Comparison of ENCODE assay signal across 18 cellular contexts in the genomic region with DNA sequence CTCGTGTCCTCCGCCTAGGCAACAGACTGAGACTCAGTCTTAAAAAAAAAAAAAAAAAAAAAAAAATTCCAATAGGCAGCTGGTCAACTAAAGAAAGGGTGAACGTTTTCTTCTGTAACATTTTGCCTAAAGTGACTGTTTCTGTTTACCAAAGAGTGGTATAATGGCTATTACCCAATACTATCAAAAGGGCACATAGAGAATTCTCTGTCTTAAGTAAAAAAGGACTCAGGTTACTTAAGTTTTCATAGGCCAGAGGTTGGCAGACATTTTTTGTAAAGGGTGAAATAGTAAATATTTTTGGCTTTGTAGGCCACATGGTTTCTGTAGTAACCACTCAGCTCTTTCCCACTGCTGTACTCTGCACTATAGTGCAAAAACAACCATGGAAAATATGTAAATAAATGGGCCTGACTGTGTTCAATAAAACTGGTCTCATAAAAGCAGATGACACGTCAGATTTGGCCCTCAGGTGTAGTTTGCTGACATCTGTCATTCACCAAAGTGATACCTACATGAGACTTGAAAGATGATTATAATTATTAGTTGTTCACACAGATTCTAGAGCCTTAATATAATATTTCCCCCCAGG.
"Had no signal": no experiment of that assay in that cellular context is flagged by ENCODE, and none has a peak within 500 bp of the region (broad histone marks: within the 10 kb centered on the region; RNA-seq: fewer than 3 reads in every experiment).

No MANE protein-coding gene starts in this region.

- H3K9ac ChIP-seq: parathyroid adenoma had no signal

- DNase-seq: activated CD4-positive, CD25-positive, alpha-beta regulatory T cell; activated gamma-delta T cell; activated naive CD8-positive, alpha-beta T cell treated with anti-CD3 and anti-CD28 coated beads for 36 hours; activated T-cell treated with anti-CD3 and anti-CD28 coated beads, Interleukin-2, amount 50 U/mL, for 4 hours; aorta; dorsolateral prefrontal cortex; gastrocnemius medialis; heart right ventricle; midbrain; naive B cell; right cardiac atrium; spleen; stimulated activated CD4-positive, alpha-beta T cell treated with anti-CD3 and anti-CD28 coated beads, Interleukin-1b, Interleukin-23, amount 100 ng/mL, for 48 hours; stimulated activated naive B cell treated with anti-CD40 and anti-IgM and Interleukin-4, amounts not matched to agents 10 μg/mL and 1 μg/mL and 100 μg/mL, for 72 hours; T-helper 2 cell had no signal

- H2AFZ ChIP-seq: parathyroid adenoma had no signal

- H3K27me3 ChIP-seq: breast epithelium, dorsolateral prefrontal cortex, gastrocnemius medialis, heart right ventricle, spleen, suprapubic skin had no signal

- H3K9me3 ChIP-seq: breast epithelium, gastrocnemius medialis, heart right ventricle, spleen, suprapubic skin had no signal

- H3K4me1 ChIP-seq: breast epithelium, parathyroid adenoma, suprapubic skin had no signal

- ATAC-seq: activated T-cell treated with anti-CD3 and anti-CD28 coated beads, Interleukin-2, amount 50 U/mL, for 4 hours; gastrocnemius medialis; heart right ventricle; right cardiac atrium; stimulated activated naive B cell treated with anti-CD40 and anti-IgM and Interleukin-4, amounts not matched to agents 10 μg/mL and 1 μg/mL and 100 μg/mL, for 72 hours had no signal

- H3K27ac ChIP-seq: breast epithelium, dorsolateral prefrontal cortex, gastrocnemius medialis, parathyroid adenoma, suprapubic skin had no signal

- H3K4me3 ChIP-seq: breast epithelium, dorsolateral prefrontal cortex, gastrocnemius medialis, heart right ventricle, spleen, suprapubic skin had no signal

- H3K79me2 ChIP-seq: parathyroid adenoma had no signal
